In genomic region chr1:234851450-234852438, GRCh38 we compare ENCODE assay signal across 1 cellular context.
TF ChIP-seq lines count a peak whose summit lies in the region.

No MANE protein-coding gene starts in this region.

TF ChIP-seq in HEK293, 187 proteins besides CTCF, POLR2A, EP300 and RAD21 (continued from another document):
- TF ChIP-seq ZNF214 (tag by site-specific recombination; IDR thresholded peaks at IDR 0.05; ENCODE audit: borderline replicate concordance) = no peak
- no peak for TF ChIP-seq ZNF423 (tag by site-specific recombination; IDR thresholded peaks at IDR 0.05)
- peak; percentile 94 for TF ChIP-seq ZNF692 (tag by site-specific recombination; IDR thresholded peaks at IDR 0.05)
- peak; percentile 44 for TF ChIP-seq ZIC2 (tag by site-specific recombination; IDR thresholded peaks at IDR 0.05)
- no peak for TF ChIP-seq ZNF837 (tag by site-specific recombination; IDR thresholded peaks at IDR 0.05)
- peak; percentile 58 for TF ChIP-seq ZBTB48 (tag by site-specific recombination; IDR thresholded peaks at IDR 0.05)
- TF ChIP-seq ZFP3 (tag by site-specific recombination; IDR thresholded peaks at IDR 0.05; ENCODE audit: low read depth) = no peak
